In genomic region chr10:77284797-77285196, GRCh38 we compare ENCODE assay signal across 28 cellular contexts.
"Had no signal": no experiment of that assay in that cellular context is flagged by ENCODE, and none has a peak within 500 bp of the region (broad histone marks: within the 10 kb centered on the region; RNA-seq: fewer than 3 reads in every experiment).

No MANE protein-coding gene starts in this region.

- H3K27ac ChIP-seq: adrenal gland, body of pancreas, ovary, right lobe of liver, skin epidermis, suprapubic skin, tibial nerve, WERI-Rb-1 had no signal

- H3K27me3 ChIP-seq: adrenal gland, body of pancreas, ovary, right lobe of liver had no signal

- FAIRE-seq: endothelial cell of umbilical vein, frontal cortex, urothelium cell line had no signal

- H3K4me3 ChIP-seq: adrenal gland, body of pancreas, esophagus squamous epithelium, ovary, right lobe of liver, skin epidermis, suprapubic skin, tibial nerve had no signal

- H3K9me3 ChIP-seq: adrenal gland, body of pancreas, esophagus squamous epithelium, ovary, right lobe of liver, suprapubic skin, tibial nerve had no signal

- DNase-seq: activated CD4-positive, alpha-beta memory T cell treated with anti-CD3 and anti-CD28 coated beads for 36 hours; activated CD4-positive, alpha-beta T cell treated with anti-CD3 and anti-CD28 coated beads, Interleukin-2, amount 10 ng/mL, durations not matched to agents 24 days and 14 days; activated CD4-positive, CD25-positive, alpha-beta regulatory T cell treated with anti-CD3 and anti-CD28 coated beads, Interleukin-2, amount 50 U/mL, for 72 hours; activated CD8-positive, alpha-beta memory T cell treated with anti-CD3 and anti-CD28 coated beads, Interleukin-2, amount 50 U/mL, for 4 hours; activated effector memory CD4-positive, alpha-beta T cell treated with anti-CD3 and anti-CD28 coated beads, Interleukin-2, amount 50 U/mL, for 16 hours; activated naive CD4-positive, alpha-beta T cell treated with anti-CD3 and anti-CD28 coated beads for 36 hours; activated naive CD8-positive, alpha-beta T cell treated with anti-CD3 and anti-CD28 coated beads for 36 hours; activated T-cell treated with anti-CD3 and anti-CD28 coated beads, Interleukin-2, amount 50 U/mL, for 1 hour; adrenal gland; aorta; body of pancreas; esophagus squamous epithelium; midbrain; naive thymus-derived CD4-positive, alpha-beta T cell; ovary; right lobe of liver; stimulated activated CD4-positive, alpha-beta T cell treated with anti-CD3 and anti-CD28 coated beads, Interleukin-1b, Interleukin-23, amount 100 ng/mL, for 48 hours; stimulated activated CD4-positive, alpha-beta T cell treated with anti-CD3 and anti-CD28 coated beads, Interleukin-4, amount 100 ng/mL, for 4 hours; stimulated activated naive CD4-positive, alpha-beta T cell; SW 1271; T1000; WERI-Rb-1 had no signal

- H3K36me3 ChIP-seq: adrenal gland, esophagus squamous epithelium, ovary, right lobe of liver, suprapubic skin, tibial nerve, WERI-Rb-1 had no signal

- H3K4me1 ChIP-seq: adrenal gland, suprapubic skin, tibial nerve had no signal

- ATAC-seq: body of pancreas; naive thymus-derived CD4-positive, alpha-beta T cell; right lobe of liver had no signal
